1 cellular context compared by ENCODE assay signal in the genomic region with DNA sequence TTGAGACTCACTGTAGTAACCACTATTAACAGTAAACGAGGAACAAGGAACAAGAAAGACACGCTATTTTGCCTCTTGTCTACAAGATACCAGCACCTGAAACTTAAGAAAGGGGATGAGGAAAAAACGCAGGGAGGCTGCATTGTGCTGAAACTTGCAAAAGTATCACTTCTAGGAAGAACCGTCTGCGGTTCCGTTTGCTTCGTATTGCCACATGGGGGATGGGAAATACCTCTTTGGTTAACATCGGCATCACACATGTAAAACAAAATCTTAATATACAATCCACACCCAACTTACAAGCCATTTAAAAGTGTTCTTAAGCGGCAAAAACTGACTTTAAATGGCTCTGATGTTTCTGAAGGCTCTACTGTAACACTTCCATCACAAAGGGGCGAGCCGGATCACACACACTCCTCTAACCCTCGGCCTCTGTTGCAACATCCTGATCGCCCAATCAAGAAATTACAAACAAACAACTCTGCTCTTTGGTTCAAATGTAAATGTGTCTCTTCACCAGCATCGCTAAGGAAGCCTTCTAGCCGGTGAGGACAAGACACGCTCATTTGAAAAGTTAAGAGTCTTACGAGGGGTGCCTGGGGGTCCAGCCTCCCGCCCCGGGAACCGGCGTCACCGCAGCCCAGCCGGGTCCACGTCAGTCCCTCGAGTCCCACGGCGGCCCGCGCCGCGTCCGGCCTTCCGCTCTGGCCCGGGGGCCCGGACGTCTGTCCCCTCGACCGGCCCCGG.
TF ChIP-seq lines count a peak whose summit lies in the region.

No MANE protein-coding gene starts in this region.

TF ChIP-seq in HepG2, 621 proteins besides CTCF, POLR2A, EP300 and RAD21:
- peak; percentile 61 for TF ChIP-seq CEBPG (CRISPR knock-in tag; IDR thresholded peaks at IDR 0.05)
- peak; percentile 84 for TF ChIP-seq CEBPB (IDR thresholded peaks at IDR 0.05; ENCODE audit: borderline replicate concordance, low read depth, low read length)
- TF ChIP-seq, protein P1, sequence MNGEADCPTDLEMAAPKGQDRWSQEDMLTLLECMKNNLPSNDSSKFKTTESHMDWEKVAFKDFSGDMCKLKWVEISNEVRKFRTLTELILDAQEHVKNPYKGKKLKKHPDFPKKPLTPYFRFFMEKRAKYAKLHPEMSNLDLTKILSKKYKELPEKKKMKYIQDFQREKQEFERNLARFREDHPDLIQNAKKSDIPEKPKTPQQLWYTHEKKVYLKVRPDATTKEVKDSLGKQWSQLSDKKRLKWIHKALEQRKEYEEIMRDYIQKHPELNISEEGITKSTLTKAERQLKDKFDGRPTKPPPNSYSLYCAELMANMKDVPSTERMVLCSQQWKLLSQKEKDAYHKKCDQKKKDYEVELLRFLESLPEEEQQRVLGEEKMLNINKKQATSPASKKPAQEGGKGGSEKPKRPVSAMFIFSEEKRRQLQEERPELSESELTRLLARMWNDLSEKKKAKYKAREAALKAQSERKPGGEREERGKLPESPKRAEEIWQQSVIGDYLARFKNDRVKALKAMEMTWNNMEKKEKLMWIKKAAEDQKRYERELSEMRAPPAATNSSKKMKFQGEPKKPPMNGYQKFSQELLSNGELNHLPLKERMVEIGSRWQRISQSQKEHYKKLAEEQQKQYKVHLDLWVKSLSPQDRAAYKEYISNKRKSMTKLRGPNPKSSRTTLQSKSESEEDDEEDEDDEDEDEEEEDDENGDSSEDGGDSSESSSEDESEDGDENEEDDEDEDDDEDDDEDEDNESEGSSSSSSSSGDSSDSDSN (CRISPR knock-in tag; IDR thresholded peaks at IDR 0.05), result peak; percentile 35; the same call in 1 of the 2 replicates
- TF ChIP-seq, protein P2, sequence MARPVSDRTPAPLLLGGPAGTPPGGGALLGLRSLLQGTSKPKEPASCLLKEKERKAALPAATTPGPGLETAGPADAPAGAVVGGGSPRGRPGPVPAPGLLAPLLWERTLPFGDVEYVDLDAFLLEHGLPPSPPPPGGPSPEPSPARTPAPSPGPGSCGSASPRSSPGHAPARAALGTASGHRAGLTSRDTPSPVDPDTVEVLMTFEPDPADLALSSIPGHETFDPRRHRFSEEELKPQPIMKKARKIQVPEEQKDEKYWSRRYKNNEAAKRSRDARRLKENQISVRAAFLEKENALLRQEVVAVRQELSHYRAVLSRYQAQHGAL (CRISPR knock-in tag; IDR thresholded peaks at IDR 0.05; ENCODE audit: not compliant biosample characterization), result peak; percentile 51
- 0 out of 2 replicates have a peak, but pooled peaks have one; percentile 8 for TF ChIP-seq ZNF468 (CRISPR knock-in tag; IDR thresholded peaks at IDR 0.05)
- TF ChIP-seq ZNF777 (CRISPR knock-in tag; IDR thresholded peaks at IDR 0.05), result peak; percentile 29; the same call in 1 of the 2 replicates
- 0 out of 2 replicates have a peak, but pooled peaks have one; percentile 0 for TF ChIP-seq RFX5 (IDR thresholded peaks at IDR 0.05; ENCODE audit: low read depth, low read length)
- TF ChIP-seq NFE2 (CRISPR knock-in tag; IDR thresholded peaks at IDR 0.05), result no peak
- 0 out of 2 replicates have a peak, but pooled peaks have one; percentile 13 for TF ChIP-seq RFXANK (CRISPR knock-in tag; IDR thresholded peaks at IDR 0.05)
- TF ChIP-seq ZNF746 (CRISPR knock-in tag; IDR thresholded peaks at IDR 0.05), result no peak
- peak; percentile 62 for TF ChIP-seq ASH2L (IDR thresholded peaks at IDR 0.05; ENCODE audit: insufficient read length, low read depth, low read length)
- no peak; the same call in 1 of the 2 replicates for TF ChIP-seq KAT7 (CRISPR knock-in tag; IDR thresholded peaks at IDR 0.05; ENCODE audit: borderline replicate concordance)
- 0 out of 2 replicates have a peak, but pooled peaks have one; percentile 51 for TF ChIP-seq KLF12 (CRISPR knock-in tag; IDR thresholded peaks at IDR 0.05; ENCODE audit: borderline replicate concordance)
- 0 out of 2 replicates have a peak, but pooled peaks have one; percentile 63 for TF ChIP-seq ZBTB10 (CRISPR knock-in tag; IDR thresholded peaks at IDR 0.05; ENCODE audit: borderline replicate concordance)
- TF ChIP-seq MXD1 (CRISPR knock-in tag; IDR thresholded peaks at IDR 0.05), result 0 out of 2 replicates have a peak, but pooled peaks have one; percentile 26
- TF ChIP-seq TBX3 (IDR thresholded peaks at IDR 0.05; ENCODE audit: borderline replicate concordance), result no peak
